ENCODE assay signal across 29 cellular contexts in genomic region chr4:71258323-71258722, GRCh38.
"Had no signal": no experiment of that assay in that cellular context is flagged by ENCODE, and none has a peak within 500 bp of the region (broad histone marks: within the 10 kb centered on the region; RNA-seq: fewer than 3 reads in every experiment).

No MANE protein-coding gene starts in this region.

- H3K9me3 ChIP-seq: gastroesophageal sphincter, heart right ventricle, lower lobe of right lung, neutrophil, prostate gland, suprapubic skin, thyroid gland, vagina had no signal

- H3K27ac ChIP-seq: cardiac muscle cell, coronary artery, epithelial cell of prostate, foreskin keratinocyte, gastroesophageal sphincter, lower lobe of right lung, neutrophil, parathyroid adenoma, prostate gland, skin epidermis, suprapubic skin, thyroid gland, vagina had no signal

- H3K27ac Mint-ChIP-seq: naive B cell; stimulated activated naive B cell treated with anti-CD40 and anti-IgM and Interleukin-4, amounts not matched to agents 10 μg/mL and 1 μg/mL and 100 μg/mL, for 72 hours; stimulated activated naive CD8-positive, alpha-beta T cell treated with anti-CD3 and anti-CD28 coated beads, Interleukin-15, Interleukin-2, amounts not matched to agents 100 ng/mL and 50 ng/mL, for 24 hours had no signal

- H3K27me3 Mint-ChIP-seq: naive B cell; natural killer cell treated with Interleukin-12 subunit alpha and Interleukin-12 subunit beta and Interleukin-15 and Interleukin-18, amount 100 ng/mL, for 72 hours; stimulated activated naive CD8-positive, alpha-beta T cell treated with anti-CD3 and anti-CD28 coated beads, Interleukin-15, Interleukin-2, amounts not matched to agents 100 ng/mL and 50 ng/mL, for 24 hours had no signal

- H3K4me3 Mint-ChIP-seq: naive B cell; natural killer cell treated with Interleukin-12 subunit alpha and Interleukin-12 subunit beta and Interleukin-15 and Interleukin-18, amount 100 ng/mL, for 72 hours; neural crest cell; stimulated activated naive B cell treated with anti-CD40 and anti-IgM and Interleukin-4, amounts not matched to agents 10 μg/mL and 1 μg/mL and 100 μg/mL, for 72 hours; stimulated activated naive CD8-positive, alpha-beta T cell treated with anti-CD3 and anti-CD28 coated beads, Interleukin-15, Interleukin-2, amounts not matched to agents 100 ng/mL and 50 ng/mL, for 24 hours had no signal

- H3K9me3 Mint-ChIP-seq: naive B cell; natural killer cell treated with Interleukin-12 subunit alpha and Interleukin-12 subunit beta and Interleukin-15 and Interleukin-18, amount 100 ng/mL, for 72 hours; neural crest cell; stimulated activated naive B cell treated with anti-CD40 and anti-IgM and Interleukin-4, amounts not matched to agents 10 μg/mL and 1 μg/mL and 100 μg/mL, for 72 hours; stimulated activated naive CD8-positive, alpha-beta T cell treated with anti-CD3 and anti-CD28 coated beads, Interleukin-15, Interleukin-2, amounts not matched to agents 100 ng/mL and 50 ng/mL, for 24 hours had no signal

- H3K4me1 ChIP-seq: prostate gland, vagina had no signal

- FAIRE-seq: islet of Langerhans had no signal

- H3K4me3 ChIP-seq: cardiac muscle cell, coronary artery, gastroesophageal sphincter, heart right ventricle, lower lobe of right lung, prostate gland, skin epidermis, suprapubic skin, thyroid gland, vagina had no signal

- H3K79me2 ChIP-seq: parathyroid adenoma had no signal

- ATAC-seq: esophagus mucosa; foreskin keratinocyte; gastroesophageal sphincter; heart right ventricle; lower lobe of right lung; natural killer cell treated with Interleukin-12 subunit alpha and Interleukin-12 subunit beta and Interleukin-15 and Interleukin-18, amount 100 ng/mL, for 72 hours; right cardiac atrium; stimulated activated naive B cell treated with anti-CD40 and anti-IgM and Interleukin-4, amounts not matched to agents 10 μg/mL and 1 μg/mL and 100 μg/mL, for 72 hours had no signal

- H3K36me3 Mint-ChIP-seq: naive B cell; natural killer cell treated with Interleukin-12 subunit alpha and Interleukin-12 subunit beta and Interleukin-15 and Interleukin-18, amount 100 ng/mL, for 72 hours; stimulated activated naive B cell treated with anti-CD40 and anti-IgM and Interleukin-4, amounts not matched to agents 10 μg/mL and 1 μg/mL and 100 μg/mL, for 72 hours had no signal

- H2AFZ ChIP-seq: parathyroid adenoma had no signal

- H3K9ac ChIP-seq: parathyroid adenoma had no signal

- H3K27me3 ChIP-seq: cardiac muscle cell, foreskin keratinocyte, gastroesophageal sphincter, heart right ventricle, suprapubic skin, thyroid gland, vagina had no signal

- DNase-seq: effector CD4-positive, alpha-beta T cell; foreskin keratinocyte; glutamatergic neuron; heart right ventricle; hippocampal formation; kidney glomerular epithelial cell; lower lobe of right lung; naive B cell; right cardiac atrium; stimulated activated CD4-positive, alpha-beta T cell treated with anti-CD3 and anti-CD28 coated beads, Interleukin-15, amount 100 ng/mL, for 24 hours; stimulated activated CD4-positive, alpha-beta T cell treated with anti-CD3 and anti-CD28 coated beads, Interleukin-2, amount 100 ng/mL, for 48 hours; stimulated activated naive B cell treated with anti-CD40 and anti-IgM and Interleukin-4, amounts not matched to agents 10 μg/mL and 1 μg/mL and 100 μg/mL, for 72 hours; thyroid gland; trophoblast cell had no signal

- H3K36me3 ChIP-seq: cardiac muscle cell, gastroesophageal sphincter, heart right ventricle, lower lobe of right lung, neutrophil, prostate gland, suprapubic skin, thyroid gland, vagina had no signal
